Comparison of ENCODE assay signal across 8 cellular contexts in the genomic region with DNA sequence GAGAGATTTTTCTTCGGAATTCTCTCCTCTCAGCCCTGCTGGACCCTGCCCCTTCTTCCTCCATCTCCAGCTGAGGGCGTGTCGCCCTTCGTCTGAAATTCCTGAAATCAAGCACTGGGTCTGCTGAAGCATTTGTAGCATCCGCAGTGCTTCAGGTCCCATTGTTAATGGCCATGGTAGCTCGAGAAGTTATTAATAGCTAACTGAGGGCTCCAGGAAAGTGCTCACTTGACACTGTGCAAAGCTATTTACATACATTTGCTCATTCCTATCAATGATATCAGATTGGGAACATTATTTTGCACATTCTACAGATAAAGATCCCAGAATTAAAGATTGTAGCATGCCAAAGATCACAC. TPM values are rescaled to one million over a fixed set of nuclear protein-coding genes. Genes with fewer than 3 reads are reported as not detected.
DNase-seq lines count a peak whose midpoint lies in the region; ATAC-seq lines count a peak whose summit lies in the region.

No MANE protein-coding gene starts in this region.

- peak; percentile 18 for ATAC-seq in HG03064 (IDR thresholded peaks at IDR 0.05; ENCODE audit: low read depth, unreplicated experiment)
- ATAC-seq in activated T-helper 17 cell treated with anti-CD3 and anti-CD28 coated beads, Interleukin-2, amount 50 U/mL, for 72 hours (replicated peaks): peak; percentile 10
- ATAC-seq in stimulated activated memory B cell treated with anti-CD40 and anti-IgM and Interleukin-4, amounts not matched to agents 10 μg/mL and 1 μg/mL and 100 μg/mL, for 72 hours: no peak

- DNase-seq in DMS53 (lab: John Stamatoyannopoulos, UW): peak; percentile 70
- no peak for DNase-seq in DMS53 treated with DMSO at 0.1 percent for 48 hours (lab: John Stamatoyannopoulos, UW; ENCODE audit: unreplicated experiment)
- DNase-seq in AG08396 (ENCODE audit: low spot score): no peak
- DNase-seq in EL: no peak

- H3K36me3 Mint-ChIP-seq in activated T-helper 17 cell treated with anti-CD3 and anti-CD28 coated beads, Interleukin-2, amount 50 U/mL, for 72 hours (ENCODE audit: low read depth): peaks cover 42% of the 10 kb centered on the region
- peaks cover 20% of the 10 kb centered on the region for H3K36me3 Mint-ChIP-seq in stimulated activated memory B cell treated with anti-CD40 and anti-IgM and Interleukin-4, amounts not matched to agents 10 μg/mL and 1 μg/mL and 100 μg/mL, for 72 hours

- H3K4me3 Mint-ChIP-seq in activated T-helper 17 cell treated with anti-CD3 and anti-CD28 coated beads, Interleukin-2, amount 50 U/mL, for 72 hours: peak overlapping the region; percentile 98
- peak overlapping the region; percentile 99 for H3K4me3 Mint-ChIP-seq in stimulated activated memory B cell treated with anti-CD40 and anti-IgM and Interleukin-4, amounts not matched to agents 10 μg/mL and 1 μg/mL and 100 μg/mL, for 72 hours

- H3K27ac Mint-ChIP-seq in activated T-helper 17 cell treated with anti-CD3 and anti-CD28 coated beads, Interleukin-2, amount 50 U/mL, for 72 hours: peak overlapping the region; percentile 99
- H3K27ac Mint-ChIP-seq in stimulated activated memory B cell treated with anti-CD40 and anti-IgM and Interleukin-4, amounts not matched to agents 10 μg/mL and 1 μg/mL and 100 μg/mL, for 72 hours: peak overlapping the region; percentile 94

- H3K9me3 Mint-ChIP-seq in activated T-helper 17 cell treated with anti-CD3 and anti-CD28 coated beads, Interleukin-2, amount 50 U/mL, for 72 hours: no peaks in the 10 kb centered on the region
- H3K9me3 Mint-ChIP-seq in stimulated activated memory B cell treated with anti-CD40 and anti-IgM and Interleukin-4, amounts not matched to agents 10 μg/mL and 1 μg/mL and 100 μg/mL, for 72 hours: no peaks in the 10 kb centered on the region

- peaks cover 26% of the 10 kb centered on the region for H3K4me1 Mint-ChIP-seq in activated T-helper 17 cell treated with anti-CD3 and anti-CD28 coated beads, Interleukin-2, amount 50 U/mL, for 72 hours
- H3K4me1 Mint-ChIP-seq in stimulated activated memory B cell treated with anti-CD40 and anti-IgM and Interleukin-4, amounts not matched to agents 10 μg/mL and 1 μg/mL and 100 μg/mL, for 72 hours: peaks cover 30% of the 10 kb centered on the region

- no peaks in the 10 kb centered on the region for H3K27me3 Mint-ChIP-seq in activated T-helper 17 cell treated with anti-CD3 and anti-CD28 coated beads, Interleukin-2, amount 50 U/mL, for 72 hours
- no peaks in the 10 kb centered on the region for H3K27me3 Mint-ChIP-seq in stimulated activated memory B cell treated with anti-CD40 and anti-IgM and Interleukin-4, amounts not matched to agents 10 μg/mL and 1 μg/mL and 100 μg/mL, for 72 hours

- peak overlapping the region; percentile 98 for H3K4me3 ChIP-seq in iPS-11a (ENCODE audit: low read depth, low read length)

RNA-seq across cellular contexts. Expression of gene FAM149B1, which starts 0.5 kb away (rescaled TPM):
- total RNA-seq in activated T-helper 17 cell treated with anti-CD3 and anti-CD28 coated beads, Interleukin-2, amount 50 U/mL, for 72 hours: 10 to 100 TPM; 12.6 to 20.8 TPM

RNA-seq across cellular contexts. Expression of gene ECD, which starts 0.7 kb away (rescaled TPM):
- 10 to 100 TPM; 27.8 to 29.6 TPM for total RNA-seq in activated T-helper 17 cell treated with anti-CD3 and anti-CD28 coated beads, Interleukin-2, amount 50 U/mL, for 72 hours

RNA-seq across cellular contexts. Expression of gene NUDT13, which starts 58.2 kb away (rescaled TPM):
- 1 to 10 TPM in 1 of 2 donors, under 1 TPM in 1; 0.91 to 1.3 TPM for total RNA-seq in activated T-helper 17 cell treated with anti-CD3 and anti-CD28 coated beads, Interleukin-2, amount 50 U/mL, for 72 hours
